12 cellular contexts compared by ENCODE assay signal in the genomic region with DNA sequence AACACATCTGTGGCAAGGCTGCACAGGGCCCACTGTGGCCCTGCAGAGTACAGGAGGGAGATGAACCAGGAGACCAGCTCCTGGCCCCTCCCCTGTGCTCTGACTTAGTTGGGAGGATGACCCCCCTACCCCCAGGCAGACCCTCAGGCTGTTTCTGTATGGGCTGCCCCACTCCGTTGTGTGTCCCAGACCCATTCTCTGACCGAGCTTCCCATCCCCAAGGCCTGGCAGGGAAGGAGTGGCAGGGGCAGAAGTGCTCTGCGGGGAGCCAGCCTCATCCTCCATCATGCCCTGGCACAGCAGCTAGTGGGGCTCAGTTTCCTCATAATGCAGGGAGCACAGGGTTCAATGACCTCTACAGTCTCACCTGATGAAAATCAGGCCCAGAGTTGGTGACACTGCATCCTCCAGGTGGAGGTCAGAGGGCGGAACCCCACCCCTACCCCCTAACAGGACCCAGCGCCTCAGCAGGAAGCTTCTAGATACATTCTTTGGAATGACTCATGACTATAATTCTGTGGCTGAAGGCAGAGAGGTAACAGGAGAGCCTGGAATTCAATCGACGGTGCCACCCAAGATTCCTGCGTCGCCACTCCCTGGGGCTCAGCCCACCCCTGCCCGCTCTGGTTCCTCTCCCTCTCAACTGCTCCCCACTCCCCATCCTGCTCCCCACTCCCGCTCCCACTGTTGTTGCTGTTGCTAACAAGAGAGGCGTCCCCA. TPM values are rescaled to one million over a fixed set of nuclear protein-coding genes. Genes with fewer than 3 reads are reported as not detected.
DNase-seq lines count a peak whose midpoint lies in the region; ATAC-seq, FAIRE-seq and TF ChIP-seq lines count a peak whose summit lies in the region.
"Had no signal": no experiment of that assay in that cellular context is flagged by ENCODE, and none has a peak within 500 bp of the region (broad histone marks: within the 10 kb centered on the region; RNA-seq: fewer than 3 reads in every experiment).

No MANE protein-coding gene starts in this region.

- 64% methylated on average over 11 of the region's 12 CpGs for WGBS in SK-N-SH (ENCODE audit: low lambda C conversion rate)
- 86 to 88% methylated on average over 10 to 12 of the region's 12 CpGs for WGBS in pancreas, 2 donors

- POLR2A ChIA-PET in SK-N-SH (lab: Yijun Ruan, JAX), result no interaction called here

- H3K4me2 ChIP-seq in SK-N-SH, result peak overlapping the region; percentile 25

- H3K9me3 ChIP-seq in SK-N-SH, result no peaks in the 10 kb centered on the region
- no peaks in the 10 kb centered on the region for H3K9me3 ChIP-seq in pancreas
- H3K9me3 ChIP-seq: adrenal gland had no signal

- H3K4me3 ChIP-seq in SK-N-SH (ENCODE audit: low read depth in 2 of 2, low read length in 1 of 2) (no peak overlapping the region), pancreas (no peak overlapping the region)
- H3K4me3 ChIP-seq: adrenal gland had no signal

- H3K36me3 ChIP-seq in SK-N-SH (replicated peaks in 1 of 2; ENCODE audit: control insufficient read depth in 1 of 2, insufficient read depth in 2 of 2, low read length in 1 of 2) (peaks cover 0 to 16% of the 10 kb centered on the region in 2 experiments), pancreas (no peaks in the 10 kb centered on the region)
- H3K36me3 ChIP-seq: adrenal gland had no signal

- no peaks in the 10 kb centered on the region for H3K9me2 ChIP-seq in SK-N-SH

- DNase-seq in EH (ENCODE audit: low read depth) (peak; percentile 55), SK-N-SH (no peak), cardiac septum (ENCODE audit: low spot score) (peak; percentile 72), pancreas (no peak), RKO (ENCODE audit: low spot score) (no peak), DMS 273 treated with DMSO at 0.1 percent for 48 hours (lab: John Stamatoyannopoulos, UW) (no peak), cortex of kidney (lab: John Stamatoyannopoulos, UW) (no peak)
- DNase-seq: activated CD4-positive, CD25-positive, alpha-beta regulatory T cell treated with anti-CD3 and anti-CD28 coated beads, Interleukin-2, amount 50 U/mL, for 72 hours; GOT3; KG1 had no signal

- no peak overlapping the region for H2AFZ ChIP-seq in SK-N-SH (ENCODE audit: low read depth)

- TF ChIP-seq CTCF in SK-N-SH (IDR thresholded peaks at IDR 0.05), result no peak
- TF ChIP-seq CTCF in pancreas (IDR thresholded peaks at IDR 0.05), result no peak

- peaks cover 49% of the 10 kb centered on the region for H3F3A ChIP-seq in SK-N-SH (replicated peaks; ENCODE audit: insufficient read depth)

- H3K4me1 ChIP-seq in SK-N-SH (ENCODE audit: control insufficient read depth in 1 of 2, insufficient read depth in 2 of 2, low read depth in 1 of 2, low read length in 1 of 2) (peaks cover 27 to 34% of the 10 kb centered on the region in 2 experiments; a peak in 3 of 4 replicates), pancreas (peaks cover 49 to 77% (median 67%) of the 10 kb centered on the region in 3 donors)
- H3K4me1 ChIP-seq: adrenal gland had no signal

- ATAC-seq in pancreas (no peak), GM21576 (IDR thresholded peaks at IDR 0.05; ENCODE audit: unreplicated experiment) (no peak)

- H4K20me1 ChIP-seq in SK-N-SH (ENCODE audit: insufficient read depth), result peaks cover 96% of the 10 kb centered on the region

- intact Hi-C loops in cardiac septum (cut with DNase I), result no loop called here
- intact Hi-C loops in pancreas (cut with DNase I), result no loop called here

- FAIRE-seq in pancreas (lab: Jason Lieb, UNC), result no peak

- no peak for TF ChIP-seq RAD21 in SK-N-SH (IDR thresholded peaks at IDR 0.05; ENCODE audit: low read length)

- peaks cover 100% of the 10 kb centered on the region for H3K79me2 ChIP-seq in SK-N-SH (ENCODE audit: insufficient read depth)

- CTCF ChIA-PET in SK-N-SH (lab: Yijun Ruan, JAX), result interaction anchor here (0.8 to 7.9 kb wide), 9 partner anchors 8 to 153 kb away, joined by 3 to 50 read pairs (median 5); no protein-coding TSS in a partner anchor

- H3K27me3 ChIP-seq in SK-N-SH (ENCODE audit: insufficient read depth) (no peaks in the 10 kb centered on the region), pancreas (no peaks in the 10 kb centered on the region)
- H3K27me3 ChIP-seq: adrenal gland had no signal

- peak in 1 of 2 experiments; percentile 66; a peak in 1 of 4 replicates for TF ChIP-seq EP300 in SK-N-SH (IDR thresholded peaks at IDR 0.05; ENCODE audit: borderline replicate concordance in 1 of 2, low read depth in 1 of 2, low read length in 1 of 2)

- H3K27ac ChIP-seq in SK-N-SH (ENCODE audit: low read depth in 2 of 2, low read length in 1 of 2), result peak overlapping the region; percentile 64 to 76
- peak overlapping the region; percentile 60 to 78 (median 72) for H3K27ac ChIP-seq in pancreas

- peak overlapping the region; percentile 12; the same call in 1 of the 2 replicates for H3K9ac ChIP-seq in SK-N-SH

TF ChIP-seq in SK-N-SH, 30 proteins besides CTCF, POLR2A, EP300 and RAD21:
- TF ChIP-seq, protein P1, sequence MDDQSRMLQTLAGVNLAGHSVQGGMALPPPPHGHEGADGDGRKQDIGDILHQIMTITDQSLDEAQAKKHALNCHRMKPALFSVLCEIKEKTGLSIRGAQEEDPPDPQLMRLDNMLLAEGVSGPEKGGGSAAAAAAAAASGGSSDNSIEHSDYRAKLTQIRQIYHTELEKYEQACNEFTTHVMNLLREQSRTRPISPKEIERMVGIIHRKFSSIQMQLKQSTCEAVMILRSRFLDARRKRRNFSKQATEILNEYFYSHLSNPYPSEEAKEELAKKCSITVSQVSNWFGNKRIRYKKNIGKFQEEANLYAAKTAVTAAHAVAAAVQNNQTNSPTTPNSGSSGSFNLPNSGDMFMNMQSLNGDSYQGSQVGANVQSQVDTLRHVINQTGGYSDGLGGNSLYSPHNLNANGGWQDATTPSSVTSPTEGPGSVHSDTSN (IDR thresholded peaks at IDR 0.05), result peak; percentile 62; the same call in 1 of the 2 replicates
- TF ChIP-seq FOSL2 (IDR thresholded peaks at IDR 0.05; ENCODE audit: borderline replicate concordance, low read depth), result peak; percentile 82; the same call in 1 of the 2 replicates
- peak; percentile 72 for TF ChIP-seq TCF12 (IDR thresholded peaks at IDR 0.05)
- no peak for TF ChIP-seq EZH2phosphoT487 (IDR thresholded peaks at IDR 0.05; ENCODE audit: borderline replicate concordance, low read depth)
- TF ChIP-seq TAF1 (IDR thresholded peaks at IDR 0.05; ENCODE audit: borderline replicate concordance, low read depth, low read length), result no peak
- peak; percentile 61 for TF ChIP-seq TEAD4 (IDR thresholded peaks at IDR 0.05; ENCODE audit: borderline replicate concordance, insufficient read depth)

RNA-seq across cellular contexts. Expression of a gene that starts 18.2 kb away (rescaled TPM):
- polyA plus RNA-seq in SK-N-SH (2012; rRNA removed), result 76.1 and 86.0 TPM in 2 replicates
- 44.3 and 58.4 TPM in 2 replicates for polyA plus RNA-seq in SK-N-SH (2012; cell fraction: cytosol; rRNA removed)
- 131 and 142 TPM in 2 replicates for polyA plus RNA-seq in SK-N-SH (2012; cell fraction: nucleus; rRNA removed)
- total RNA-seq in cardiac septum, result 76.2 TPM
- total RNA-seq in pancreas, result 10 to 100 TPM; 33.2 to 71.5 (median 41.4) TPM
- polyA plus RNA-seq in pancreas, result 10 to 100 TPM; 23.0 to 26.3 TPM

Comparison
In these comparisons a context has a peak if more than half of its experiments do, and no peak if none do; other contexts are left out.
1. DNase-seq: peak in EH (single experiment) and cardiac septum (single experiment); none in SK-N-SH (single experiment), pancreas (0 of 6), RKO (single experiment), DMS 273 treated with DMSO at 0.1 percent for 48 hours (single experiment) and cortex of kidney (single experiment).